Comparison of ENCODE assay signal across 1 cellular context in genomic region chr16:56625140-56625942, GRCh38.
TF ChIP-seq lines count a peak whose summit lies in the region.

MT1E (plus strand) TSS chr16:56625781; CDS start chr16:56625852, 71 bp downstream.

TF ChIP-seq in HepG2, 621 proteins besides CTCF, POLR2A, EP300 and RAD21 (continued from another document and continues in another):
- TF ChIP-seq ZBTB26 (CRISPR knock-in tag; IDR thresholded peaks at IDR 0.05; ENCODE audit: borderline replicate concordance) = no peak
- no peak for TF ChIP-seq FOXK2 (IDR thresholded peaks at IDR 0.05)
- TF ChIP-seq ZNF124 (CRISPR knock-in tag; IDR thresholded peaks at IDR 0.05) = no peak; the same call in 1 of the 2 replicates
- peak; percentile 29; the same call in 1 of the 2 replicates for TF ChIP-seq MXD1 (CRISPR knock-in tag; IDR thresholded peaks at IDR 0.05)
- no peak for TF ChIP-seq ZC3H13 (CRISPR knock-in tag; IDR thresholded peaks at IDR 0.05)
- TF ChIP-seq PLRG1 (conservative IDR thresholded peaks at IDR 0.05) = no peak
- TF ChIP-seq TMF1 (CRISPR knock-in tag; IDR thresholded peaks at IDR 0.05; ENCODE audit: low read depth) = peak; percentile 36; the same call in 1 of the 2 replicates
- TF ChIP-seq ZMYM4 (CRISPR knock-in tag; IDR thresholded peaks at IDR 0.05) = peak; percentile 27; the same call in 1 of the 2 replicates
- no peak for TF ChIP-seq FOXC1 (CRISPR knock-in tag; IDR thresholded peaks at IDR 0.05; ENCODE audit: borderline replicate concordance)
- peak; percentile 55; the same call in 1 of the 2 replicates for TF ChIP-seq MYC (CRISPR knock-in tag; IDR thresholded peaks at IDR 0.05; ENCODE audit: borderline replicate concordance)
- TF ChIP-seq BHLHE40 (IDR thresholded peaks at IDR 0.05; ENCODE audit: low read length) = no peak
- no peak for TF ChIP-seq FOXA3 (CRISPR knock-in tag; IDR thresholded peaks at IDR 0.05)
- TF ChIP-seq ZSCAN21 (CRISPR knock-in tag; IDR thresholded peaks at IDR 0.05; ENCODE audit: borderline replicate concordance) = peak; percentile 90
- peak; percentile 69 for TF ChIP-seq TARDBP (CRISPR knock-in tag; IDR thresholded peaks at IDR 0.05)
- TF ChIP-seq ZNF580 (CRISPR knock-in tag; IDR thresholded peaks at IDR 0.05; ENCODE audit: borderline replicate concordance, low read depth) = no peak
- no peak for TF ChIP-seq SOX5 (CRISPR knock-in tag; IDR thresholded peaks at IDR 0.05; ENCODE audit: borderline replicate concordance)
- no peak for TF ChIP-seq ZNF775 (CRISPR knock-in tag; IDR thresholded peaks at IDR 0.05; ENCODE audit: borderline replicate concordance)
- TF ChIP-seq KIAA2018 (CRISPR knock-in tag; IDR thresholded peaks at IDR 0.05; ENCODE audit: borderline replicate concordance) = no peak
- TF ChIP-seq ZNF7 (CRISPR knock-in tag; IDR thresholded peaks at IDR 0.05) = peak; percentile 69; the same call in 1 of the 2 replicates
- TF ChIP-seq E2F5 (CRISPR knock-in tag; conservative IDR thresholded peaks at IDR 0.05) = peak; percentile 37; the same call in 1 of the 2 replicates
- TF ChIP-seq ZBTB49 (CRISPR knock-in tag; IDR thresholded peaks at IDR 0.05; ENCODE audit: borderline replicate concordance) = peak; percentile 41; the same call in 1 of the 2 replicates
- no peak for TF ChIP-seq NFKBIZ (CRISPR knock-in tag; IDR thresholded peaks at IDR 0.05)
- TF ChIP-seq SP2 (CRISPR knock-in tag; IDR thresholded peaks at IDR 0.05) = no peak
- TF ChIP-seq ZFP62 (CRISPR knock-in tag; IDR thresholded peaks at IDR 0.05) = no peak; the same call in 1 of the 2 replicates
- TF ChIP-seq MYNN (CRISPR knock-in tag; IDR thresholded peaks at IDR 0.05; ENCODE audit: low read depth) = no peak
- 0 out of 2 replicates have a peak, but pooled peaks have one; percentile 31 for TF ChIP-seq LRRFIP1 (CRISPR knock-in tag; conservative IDR thresholded peaks at IDR 0.05)
- TF ChIP-seq ZNF644 (CRISPR knock-in tag; IDR thresholded peaks at IDR 0.05; ENCODE audit: low read depth) = no peak
- TF ChIP-seq ZNF572 (CRISPR knock-in tag; IDR thresholded peaks at IDR 0.05) = 0 out of 2 replicates have a peak, but pooled peaks have one; percentile 18
- TF ChIP-seq ZNF280B (CRISPR knock-in tag; IDR thresholded peaks at IDR 0.05; ENCODE audit: borderline replicate concordance) = 0 out of 2 replicates have a peak, but pooled peaks have one; percentile 38
- no peak for TF ChIP-seq DNMT1 (CRISPR knock-in tag; IDR thresholded peaks at IDR 0.05)
- peak; percentile 61; the same call in 1 of the 2 replicates for TF ChIP-seq ZNF605 (CRISPR knock-in tag; IDR thresholded peaks at IDR 0.05)
- TF ChIP-seq ZNF512 (CRISPR knock-in tag; IDR thresholded peaks at IDR 0.05) = no peak
- no peak for TF ChIP-seq ZNF460 (CRISPR knock-in tag; IDR thresholded peaks at IDR 0.05; ENCODE audit: borderline replicate concordance)
- TF ChIP-seq ZNF83 (CRISPR knock-in tag; IDR thresholded peaks at IDR 0.05; ENCODE audit: borderline replicate concordance) = no peak
- TF ChIP-seq MEIS2 (CRISPR knock-in tag; IDR thresholded peaks at IDR 0.05) = no peak
- no peak for TF ChIP-seq MAFF (IDR thresholded peaks at IDR 0.05; ENCODE audit: low read depth, low read length)
- no peak for TF ChIP-seq RXRB (CRISPR knock-in tag; IDR thresholded peaks at IDR 0.05; ENCODE audit: borderline replicate concordance)
- no peak for TF ChIP-seq ZNF703 (CRISPR knock-in tag; IDR thresholded peaks at IDR 0.05; ENCODE audit: borderline replicate concordance)
- TF ChIP-seq CHCHD3 (CRISPR knock-in tag; IDR thresholded peaks at IDR 0.05) = peak; percentile 76; the same call in 1 of the 2 replicates
- no peak for TF ChIP-seq DNMT3B (CRISPR knock-in tag; conservative IDR thresholded peaks at IDR 0.05)
- TF ChIP-seq REL (CRISPR knock-in tag; conservative IDR thresholded peaks at IDR 0.05) = peak; percentile 26; the same call in 1 of the 2 replicates
- no peak; the same call in 1 of the 2 replicates for TF ChIP-seq ZSCAN9 (CRISPR knock-in tag; IDR thresholded peaks at IDR 0.05; ENCODE audit: borderline replicate concordance)
- TF ChIP-seq TAF15 (IDR thresholded peaks at IDR 0.05; ENCODE audit: low read depth, low read length, poor library complexity, severe bottlenecking) = no peak
- peak; percentile 58 for TF ChIP-seq SRSF1 (optimal IDR thresholded peaks at IDR 0.05; ENCODE audit: low read depth, low read length)
- no peak; the same call in 1 of the 2 replicates for TF ChIP-seq HNF4G (IDR thresholded peaks at IDR 0.05; ENCODE audit: borderline replicate concordance, low read depth, low read length)
- TF ChIP-seq HNF4G (CRISPR knock-in tag; IDR thresholded peaks at IDR 0.05; ENCODE audit: borderline replicate concordance, low read depth) = no peak
